Comparison of ENCODE assay signal across 1 cellular context in genomic region chr9:120890415-120891254, GRCh38.
TF ChIP-seq lines count a peak whose summit lies in the region.

No MANE protein-coding gene starts in this region.

TF ChIP-seq in IMR-90, 13 proteins besides CTCF, POLR2A, EP300 and RAD21:
- no peak for TF ChIP-seq NFE2L2 (IDR thresholded peaks at IDR 0.05; ENCODE audit: low read depth, low read length)
- no peak for TF ChIP-seq SMC3 (IDR thresholded peaks at IDR 0.05; ENCODE audit: low read depth, low read length)
- TF ChIP-seq CHD1 (IDR thresholded peaks at IDR 0.05; ENCODE audit: low read depth, low read length), result no peak
- TF ChIP-seq MXI1 (IDR thresholded peaks at IDR 0.05; ENCODE audit: borderline replicate concordance, low read depth, low read length), result no peak
- no peak for TF ChIP-seq RCOR1 (IDR thresholded peaks at IDR 0.05; ENCODE audit: insufficient replicate concordance, low read length)
- no peak for TF ChIP-seq FOS (IDR thresholded peaks at IDR 0.05; ENCODE audit: low read depth, low read length)
- TF ChIP-seq MAFK (IDR thresholded peaks at IDR 0.05; ENCODE audit: low read depth, low read length), result no peak
- no peak for TF ChIP-seq MAZ (IDR thresholded peaks at IDR 0.05; ENCODE audit: borderline replicate concordance, low read depth, low read length)
- TF ChIP-seq RFX5 (IDR thresholded peaks at IDR 0.05; ENCODE audit: low read depth, low read length), result no peak
- TF ChIP-seq USF2 (IDR thresholded peaks at IDR 0.05; ENCODE audit: low read depth, low read length), result no peak
- TF ChIP-seq, protein P1, sequence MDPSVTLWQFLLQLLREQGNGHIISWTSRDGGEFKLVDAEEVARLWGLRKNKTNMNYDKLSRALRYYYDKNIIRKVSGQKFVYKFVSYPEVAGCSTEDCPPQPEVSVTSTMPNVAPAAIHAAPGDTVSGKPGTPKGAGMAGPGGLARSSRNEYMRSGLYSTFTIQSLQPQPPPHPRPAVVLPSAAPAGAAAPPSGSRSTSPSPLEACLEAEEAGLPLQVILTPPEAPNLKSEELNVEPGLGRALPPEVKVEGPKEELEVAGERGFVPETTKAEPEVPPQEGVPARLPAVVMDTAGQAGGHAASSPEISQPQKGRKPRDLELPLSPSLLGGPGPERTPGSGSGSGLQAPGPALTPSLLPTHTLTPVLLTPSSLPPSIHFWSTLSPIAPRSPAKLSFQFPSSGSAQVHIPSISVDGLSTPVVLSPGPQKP (IDR thresholded peaks at IDR 0.05; ENCODE audit: borderline replicate concordance, low read depth, low read length), result no peak
- no peak for TF ChIP-seq CEBPB (IDR thresholded peaks at IDR 0.05; ENCODE audit: low read depth, low read length)
- no peak for TF ChIP-seq BHLHE40 (IDR thresholded peaks at IDR 0.05; ENCODE audit: low read depth, low read length)
